Comparison of ENCODE assay signal across 1 cellular context in the genomic region with DNA sequence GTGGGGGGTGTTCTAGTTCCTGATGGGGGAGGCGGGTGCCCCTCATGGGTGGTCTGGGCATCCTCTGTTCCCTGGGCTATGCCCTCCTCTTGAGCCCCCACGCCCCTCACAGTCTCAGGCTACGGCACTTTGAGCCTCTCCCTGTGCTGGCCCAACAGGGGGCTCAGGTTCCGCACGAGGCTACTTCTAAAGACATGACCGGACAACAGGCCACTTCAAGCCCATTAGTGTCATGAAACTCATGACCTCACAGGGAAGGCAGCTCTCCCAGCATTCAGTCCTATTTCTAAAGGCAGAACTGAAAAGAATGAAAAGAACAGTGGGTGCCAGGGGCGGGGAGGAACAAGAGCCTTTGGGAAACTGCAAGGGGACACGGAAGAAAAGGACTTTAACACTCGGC.
TF ChIP-seq lines count a peak whose summit lies in the region.

No MANE protein-coding gene starts in this region.

TF ChIP-seq in H1, 55 proteins besides CTCF, POLR2A, EP300 and RAD21:
- no peak for TF ChIP-seq ASH2L (IDR thresholded peaks at IDR 0.05; ENCODE audit: low read length)
- TF ChIP-seq BCL11A (IDR thresholded peaks at IDR 0.05; ENCODE audit: low read depth in 2 of 2, low read length in 2 of 2), result no peak
- no peak for TF ChIP-seq SP1 (IDR thresholded peaks at IDR 0.05; ENCODE audit: low read depth, low read length)
- no peak for TF ChIP-seq TAF1 (IDR thresholded peaks at IDR 0.05; ENCODE audit: low read depth, low read length)
- no peak for TF ChIP-seq GTF2F1 (IDR thresholded peaks at IDR 0.05; ENCODE audit: borderline replicate concordance, low read depth, low read length)
- no peak for TF ChIP-seq KDM5A (IDR thresholded peaks at IDR 0.05; ENCODE audit: low read length)
- TF ChIP-seq MAX (IDR thresholded peaks at IDR 0.05), result no peak
- TF ChIP-seq CBX8 (IDR thresholded peaks at IDR 0.05; ENCODE audit: borderline replicate concordance, low read depth, low read length), result no peak
- no peak for TF ChIP-seq BACH1 (IDR thresholded peaks at IDR 0.05; ENCODE audit: low read length)
- TF ChIP-seq HDAC6 (IDR thresholded peaks at IDR 0.05; ENCODE audit: low read depth, low read length), result no peak
- TF ChIP-seq ZNF274 (IDR thresholded peaks at IDR 0.05; ENCODE audit: borderline replicate concordance, extremely low read depth, low read length), result no peak
- TF ChIP-seq NANOG (IDR thresholded peaks at IDR 0.05; ENCODE audit: insufficient read depth, low read depth, low read length, poor library complexity, severe bottlenecking), result no peak
- TF ChIP-seq CHD2 (IDR thresholded peaks at IDR 0.05; ENCODE audit: low read length), result no peak
- no peak for TF ChIP-seq ATF2 (IDR thresholded peaks at IDR 0.05; ENCODE audit: low read length)
- TF ChIP-seq RXRA (IDR thresholded peaks at IDR 0.05; ENCODE audit: insufficient read depth, low read depth, low read length), result no peak
- no peak for TF ChIP-seq BRCA1 (IDR thresholded peaks at IDR 0.05; ENCODE audit: low read depth, low read length)
